ENCODE assay signal across 1 cellular context in the genomic region with DNA sequence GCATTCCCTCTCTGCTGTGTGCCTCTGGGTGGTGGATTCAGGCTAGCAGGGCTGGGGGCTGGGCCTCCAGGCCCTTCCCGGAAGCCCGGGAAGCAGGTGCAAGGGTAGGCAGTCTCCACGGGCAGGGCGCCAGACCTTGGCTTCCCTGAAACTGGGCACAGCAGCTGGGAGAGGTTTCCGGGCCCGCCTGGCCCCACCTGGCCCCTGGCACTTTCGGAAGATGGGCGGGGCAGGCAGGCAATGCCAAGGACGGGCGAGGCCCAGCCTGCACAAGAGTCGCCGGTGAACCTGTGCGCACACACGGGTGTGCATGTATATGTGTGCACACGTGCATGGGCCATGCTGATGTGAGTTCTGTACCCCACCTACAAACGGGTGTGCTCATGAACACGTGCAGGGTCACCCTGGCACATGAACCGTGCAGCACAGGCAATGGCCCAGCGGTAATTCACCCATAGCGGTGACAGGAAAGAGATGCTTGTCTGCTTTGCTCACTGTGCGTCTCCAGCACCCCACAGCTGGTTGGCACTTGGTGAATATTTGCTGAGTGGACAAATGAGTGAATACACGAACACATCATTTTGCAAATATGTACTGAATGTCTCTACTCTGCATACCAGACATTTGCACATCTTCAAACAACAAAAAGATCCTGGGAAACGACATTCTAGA.
TF ChIP-seq lines count a peak whose summit lies in the region.

No MANE protein-coding gene starts in this region.

TF ChIP-seq in HCT116, 20 proteins besides CTCF, POLR2A, EP300 and RAD21:
- TF ChIP-seq ZBTB33 (IDR thresholded peaks at IDR 0.05; ENCODE audit: extremely low read depth, insufficient replicate concordance, low read length) (no peak), SRF (IDR thresholded peaks at IDR 0.05; ENCODE audit: low read depth) (no peak), SP1 (IDR thresholded peaks at IDR 0.05; ENCODE audit: low read depth) (0 out of 2 replicates have a peak, but pooled peaks have one; percentile 27), ELF1 (IDR thresholded peaks at IDR 0.05; ENCODE audit: borderline replicate concordance, low read depth) (no peak), TCF7L2 (IDR thresholded peaks at IDR 0.05; ENCODE audit: borderline replicate concordance, extremely low read depth, insufficient read depth, insufficient read length) (peak; percentile 38)
- TF ChIP-seq, protein P1, sequence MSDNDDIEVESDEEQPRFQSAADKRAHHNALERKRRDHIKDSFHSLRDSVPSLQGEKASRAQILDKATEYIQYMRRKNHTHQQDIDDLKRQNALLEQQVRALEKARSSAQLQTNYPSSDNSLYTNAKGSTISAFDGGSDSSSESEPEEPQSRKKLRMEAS (IDR thresholded peaks at IDR 0.05), result peak; percentile 69
